ENCODE assay signal across 13 cellular contexts in genomic region chr2:217827430-217828201, GRCh38.
A peak's percentile ranks its signal among the peaks of the same experiment; 100 is the strongest.
DNase-seq lines count a peak whose midpoint lies in the region; ATAC-seq and TF ChIP-seq lines count a peak whose summit lies in the region.
"Had no signal": no experiment of that assay in that cellular context is flagged by ENCODE, and none has a peak within 500 bp of the region (broad histone marks: within the 10 kb centered on the region; RNA-seq: fewer than 3 reads in every experiment).

No MANE protein-coding gene starts in this region.

- no peak overlapping the region for H2AFZ ChIP-seq in GM23248

- DNase-seq in GM23248 (peak; percentile 63), chondrocyte (ENCODE audit: low spot score) (peak; percentile 67), left kidney (ENCODE audit: low read depth, low spot score) (peak; percentile 55), germinal center (ENCODE audit: low spot score) (no peak), NAMALWA (ENCODE audit: low spot score) (no peak)
- DNase-seq in stimulated activated naive CD8-positive, alpha-beta T cell treated with anti-CD3 and anti-CD28 coated beads, Interleukin-15, amount 100 ng/mL, for 72 hours = no peak
- DNase-seq: activated CD4-positive, alpha-beta T cell treated with anti-CD3 and anti-CD28 coated beads for 48 hours; activated gamma-delta T cell treated with Interleukin-2 at 50 U/mL for 16 hours; BE2C; head of caudate nucleus; NCI-H1436 had no signal

- H3K36me3 Mint-ChIP-seq in chondrocyte (ENCODE audit: low read depth) = peaks cover 43% of the 10 kb centered on the region

- WGBS in GM23248 (ENCODE audit: low coverage in 1 of 2, low lambda C conversion rate in 2 of 2, missing lambda C conversion rate in 2 of 2), 2 experiments = 29 to 31% methylated on average over 14 of the region's 14 CpGs

- no peak overlapping the region for H3K4me3 Mint-ChIP-seq in chondrocyte (ENCODE audit: unreplicated experiment)
- no peak overlapping the region for H3K4me3 Mint-ChIP-seq in stimulated activated naive CD8-positive, alpha-beta T cell treated with anti-CD3 and anti-CD28 coated beads, Interleukin-15, amount 100 ng/mL, for 72 hours

- peak overlapping the region; percentile 31 for H3K9ac ChIP-seq in GM23248
- peak overlapping the region; percentile 41 for H3K9ac ChIP-seq in skeletal muscle satellite cell (ENCODE audit: low read depth, low read length)

- no peaks in the 10 kb centered on the region for H3K9me2 ChIP-seq in GM23248 (ENCODE audit: insufficient read depth)

- H3K4me2 ChIP-seq in GM23248 (ENCODE audit: unreplicated experiment) (peak overlapping the region; percentile 5), skeletal muscle satellite cell (ENCODE audit: low read length) (peak overlapping the region; percentile 4)

- H3K79me2 ChIP-seq in GM23248 (ENCODE audit: insufficient read depth) = peaks cover 22% of the 10 kb centered on the region

- H3K36me3 ChIP-seq in GM23248 (ENCODE audit: low read depth) (peaks cover 20% of the 10 kb centered on the region), skeletal muscle satellite cell (ENCODE audit: insufficient read depth, low read length) (peaks cover 37% of the 10 kb centered on the region)

- peaks cover 29% of the 10 kb centered on the region for H3F3A ChIP-seq in GM23248 (ENCODE audit: insufficient read depth)

- peaks cover 54% of the 10 kb centered on the region for H3K4me1 Mint-ChIP-seq in chondrocyte (ENCODE audit: low read depth)
- H3K4me1 Mint-ChIP-seq in stimulated activated naive CD8-positive, alpha-beta T cell treated with anti-CD3 and anti-CD28 coated beads, Interleukin-15, amount 100 ng/mL, for 72 hours = no peaks in the 10 kb centered on the region

- in situ Hi-C loops in GM23248 (cut with MboI) = no loop called here

- H3K9me3 Mint-ChIP-seq in chondrocyte (ENCODE audit: low read depth) = no peaks in the 10 kb centered on the region
- H3K9me3 Mint-ChIP-seq in stimulated activated naive CD8-positive, alpha-beta T cell treated with anti-CD3 and anti-CD28 coated beads, Interleukin-15, amount 100 ng/mL, for 72 hours = no peaks in the 10 kb centered on the region

- peaks cover 22% of the 10 kb centered on the region for H3K4me1 ChIP-seq in GM23248 (ENCODE audit: insufficient read depth)
- H3K4me1 ChIP-seq in skeletal muscle satellite cell (ENCODE audit: control insufficient read depth, insufficient read depth, low read length) = peaks cover 30% of the 10 kb centered on the region
- H3K4me1 ChIP-seq: BE2C had no signal

- H4K20me1 ChIP-seq in GM23248 (ENCODE audit: insufficient read depth) = no peaks in the 10 kb centered on the region

- H3K27ac ChIP-seq in GM23248 = peak overlapping the region; percentile 51

- peak overlapping the region; percentile 80 for H3K27ac Mint-ChIP-seq in chondrocyte (ENCODE audit: unreplicated experiment)
- no peak overlapping the region for H3K27ac Mint-ChIP-seq in stimulated activated naive CD8-positive, alpha-beta T cell treated with anti-CD3 and anti-CD28 coated beads, Interleukin-15, amount 100 ng/mL, for 72 hours

- TF ChIP-seq CTCF in chondrocyte (IDR thresholded peaks at IDR 0.05) = no peak

- H3K27me3 Mint-ChIP-seq in chondrocyte (ENCODE audit: low read depth) = no peaks in the 10 kb centered on the region
- H3K27me3 Mint-ChIP-seq in stimulated activated naive CD8-positive, alpha-beta T cell treated with anti-CD3 and anti-CD28 coated beads, Interleukin-15, amount 100 ng/mL, for 72 hours = no peaks in the 10 kb centered on the region

- H3K9me3 ChIP-seq in GM23248 (ENCODE audit: low read depth) (no peaks in the 10 kb centered on the region), skeletal muscle satellite cell (replicated peaks; ENCODE audit: low read length) (no peaks in the 10 kb centered on the region)
- H3K9me3 ChIP-seq: BE2C had no signal

- no peak for ATAC-seq in stimulated activated naive CD8-positive, alpha-beta T cell treated with anti-CD3 and anti-CD28 coated beads, Interleukin-15, amount 100 ng/mL, for 72 hours
- ATAC-seq in GM19463 (IDR thresholded peaks at IDR 0.05; ENCODE audit: unreplicated experiment) = no peak

- H3K4me3 ChIP-seq in GM23248 (no peak overlapping the region), skeletal muscle satellite cell (ENCODE audit: low read length) (no peak overlapping the region)

- H3K27me3 ChIP-seq in GM23248 (replicated peaks; ENCODE audit: insufficient read depth) (no peaks in the 10 kb centered on the region), skeletal muscle satellite cell (ENCODE audit: control insufficient read depth, insufficient read depth, low read length) (no peaks in the 10 kb centered on the region)
- H3K27me3 ChIP-seq: BE2C had no signal

Comparison
In these comparisons a context has a peak if more than half of its experiments do, and no peak if none do; other contexts are left out.
1. DNase-seq: peak in GM23248 (single experiment), chondrocyte (single experiment) and left kidney (single experiment); none in germinal center (single experiment), stimulated activated naive CD8-positive, alpha-beta T cell treated with anti-CD3 and anti-CD28 coated beads, Interleukin-15, amount 100 ng/mL, for 72 hours (0 of 2) and NAMALWA (single experiment).